25 cellular contexts compared by ENCODE assay signal in the genomic region with DNA sequence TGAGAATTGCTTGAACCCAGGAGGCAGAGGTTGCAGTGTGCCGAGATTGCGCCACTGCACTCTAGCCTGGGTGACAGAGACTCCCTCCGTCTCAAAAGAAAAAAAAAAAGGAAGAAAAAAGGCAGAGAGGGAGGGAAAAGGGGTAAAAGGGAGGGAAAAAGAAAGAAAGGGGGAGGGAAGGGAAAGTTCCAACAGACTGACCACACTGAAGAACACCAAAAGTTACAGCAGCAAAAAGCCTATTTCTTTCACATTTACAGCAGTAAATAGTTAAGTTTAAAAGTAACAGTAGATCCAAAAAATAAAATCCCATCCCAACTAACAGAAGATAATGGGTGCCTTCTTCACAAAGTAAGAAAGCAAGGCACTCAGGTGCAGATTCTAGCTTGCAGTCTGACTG. TPM values are rescaled to one million over a fixed set of nuclear protein-coding genes. Genes with fewer than 3 reads are reported as not detected.
"Had no signal": no experiment of that assay in that cellular context is flagged by ENCODE, and none has a peak within 500 bp of the region (broad histone marks: within the 10 kb centered on the region; RNA-seq: fewer than 3 reads in every experiment).

No MANE protein-coding gene starts in this region.

- ATAC-seq: activated CD8-positive, alpha-beta T cell treated with anti-CD3 and anti-CD28 coated beads for 36 hours; activated T-cell treated with anti-CD3 and anti-CD28 coated beads, Interleukin-2, amount 50 U/mL, for 4 hours; activated T-helper 17 cell treated with anti-CD3 and anti-CD28 coated beads, Interleukin-2, amount 50 U/mL, for 72 hours; foreskin keratinocyte; heart right ventricle; sciatic nerve; stimulated activated memory B cell treated with anti-CD40 and anti-IgM and Interleukin-4, amounts not matched to agents 10 μg/mL and 1 μg/mL and 100 μg/mL, for 72 hours had no signal

- H3K4me3 ChIP-seq: esophagus muscularis mucosa, heart right ventricle, left ventricle myocardium inferior, lung, ovary, skin epidermis, stomach, thyroid gland, upper lobe of left lung, vagina had no signal

- DNase-seq: activated B cell treated with CpG ODN at 0.5 μM for 24 hours; activated CD4-positive, alpha-beta T cell treated with anti-CD3 and anti-CD28 coated beads, Interleukin-2, amount 50 U/mL, for 1 hour; activated CD8-positive, alpha-beta T cell treated with anti-CD3 and anti-CD28 coated beads for 36 hours; activated T-cell treated with anti-CD3 and anti-CD28 coated beads, Interleukin-2, amount 50 U/mL, for 4 hours; anterior cingulate cortex; effector CD4-positive, alpha-beta T cell; foreskin keratinocyte; heart right ventricle; left ventricle myocardium inferior; naive B cell; ovary; stimulated activated CD4-positive, alpha-beta T cell treated with anti-CD3 and anti-CD28 coated beads, Interleukin-12 subunit alpha, Interleukin-12 subunit beta, amount 100 ng/mL, for 4 hours; stimulated activated CD4-positive, alpha-beta T cell treated with anti-CD3 and anti-CD28 coated beads, Interleukin-4, amount 100 ng/mL, for 1 hour; stomach; T-helper 9 cell; thyroid gland; upper lobe of left lung had no signal

- H3K27ac ChIP-seq: esophagus muscularis mucosa, foreskin keratinocyte, heart right ventricle, left ventricle myocardium inferior, ovary, skin epidermis, stomach, thyroid gland, vagina had no signal

- H3K36me3 ChIP-seq: ovary, thyroid gland, vagina had no signal

- H3K9me3 ChIP-seq: esophagus muscularis mucosa, heart right ventricle, left ventricle myocardium inferior, ovary, stomach, thyroid gland, upper lobe of left lung, vagina had no signal

- H3K27me3 ChIP-seq: esophagus muscularis mucosa, foreskin keratinocyte, heart right ventricle, ovary, stomach, thyroid gland, upper lobe of left lung, vagina had no signal

- H3K4me1 ChIP-seq: esophagus muscularis mucosa, foreskin keratinocyte, heart right ventricle, left ventricle myocardium inferior, thyroid gland, vagina had no signal

RNA-seq across cellular contexts. Expression of gene C17orf78, which starts 36.9 kb away (rescaled TPM):
- polyA plus RNA-seq: foreskin keratinocyte, heart right ventricle, lung, neural cell, ovary, stomach had no signal
